Comparison of ENCODE assay signal across 27 cellular contexts in genomic region chr19:43956827-43957226, GRCh38. TPM values are rescaled to one million over a fixed set of nuclear protein-coding genes. Genes with fewer than 3 reads are reported as not detected.
"Had no signal": no experiment of that assay in that cellular context is flagged by ENCODE, and none has a peak within 500 bp of the region (broad histone marks: within the 10 kb centered on the region; RNA-seq: fewer than 3 reads in every experiment).

No MANE protein-coding gene starts in this region.

- ATAC-seq: activated T-helper 17 cell treated with anti-CD3 and anti-CD28 coated beads, Interleukin-2, amount 50 U/mL, for 72 hours; esophagus mucosa; left lung; naive thymus-derived CD4-positive, alpha-beta T cell; WTC11 had no signal

- H3K27ac Mint-ChIP-seq: activated naive CD8-positive, alpha-beta T cell; activated T-cell treated with anti-CD3 and anti-CD28 coated beads, Interleukin-2, amount 50 U/mL, for 24 hours; activated T-helper 17 cell treated with anti-CD3 and anti-CD28 coated beads, Interleukin-2, amount 50 U/mL, for 72 hours; immature natural killer cell; naive thymus-derived CD4-positive, alpha-beta T cell; WTC11 had no signal

- H3K27me3 Mint-ChIP-seq: activated T-helper 17 cell treated with anti-CD3 and anti-CD28 coated beads, Interleukin-2, amount 50 U/mL, for 72 hours had no signal

- H3K4me1 Mint-ChIP-seq: activated T-helper 17 cell treated with anti-CD3 and anti-CD28 coated beads, Interleukin-2, amount 50 U/mL, for 72 hours had no signal

- DNase-seq: activated CD4-positive, alpha-beta T cell treated with anti-CD3 and anti-CD28 coated beads, Interleukin-2, amount 50 U/mL, for 4 hours; activated CD8-positive, alpha-beta memory T cell treated with anti-CD3 and anti-CD28 coated beads for 24 hours; activated CD8-positive, alpha-beta memory T cell treated with anti-CD3 and anti-CD28 coated beads, Interleukin-2, amount 50 U/mL, for 4 hours; activated naive CD4-positive, alpha-beta T cell; activated T-cell treated with anti-CD3 and anti-CD28 coated beads, Interleukin-2, amount 50 U/mL, for 24 hours; adrenal gland; brain microvascular endothelial cell; central memory CD4-positive, alpha-beta T cell; effector memory CD4-positive, alpha-beta T cell; foreskin melanocyte; glutamatergic neuron; immature natural killer cell; left lung; naive thymus-derived CD4-positive, alpha-beta T cell; posterior cingulate gyrus; sigmoid colon; stimulated activated CD4-positive, alpha-beta T cell treated with anti-CD3 and anti-CD28 coated beads, Interleukin-15, amount 100 ng/mL, for 24 hours; stimulated activated naive CD4-positive, alpha-beta T cell; testis; trophoblast cell; uterus had no signal

- H3K4me3 Mint-ChIP-seq: activated naive CD8-positive, alpha-beta T cell; activated T-cell treated with anti-CD3 and anti-CD28 coated beads, Interleukin-2, amount 50 U/mL, for 24 hours; activated T-helper 17 cell treated with anti-CD3 and anti-CD28 coated beads, Interleukin-2, amount 50 U/mL, for 72 hours; immature natural killer cell; naive thymus-derived CD4-positive, alpha-beta T cell; neural crest cell; WTC11 had no signal

RNA-seq across cellular contexts. Expression of gene ZNF155, which starts 27.2 kb away (rescaled TPM):
- total RNA-seq: ascending aorta had no signal
